8 cellular contexts compared by ENCODE assay signal in the genomic region with DNA sequence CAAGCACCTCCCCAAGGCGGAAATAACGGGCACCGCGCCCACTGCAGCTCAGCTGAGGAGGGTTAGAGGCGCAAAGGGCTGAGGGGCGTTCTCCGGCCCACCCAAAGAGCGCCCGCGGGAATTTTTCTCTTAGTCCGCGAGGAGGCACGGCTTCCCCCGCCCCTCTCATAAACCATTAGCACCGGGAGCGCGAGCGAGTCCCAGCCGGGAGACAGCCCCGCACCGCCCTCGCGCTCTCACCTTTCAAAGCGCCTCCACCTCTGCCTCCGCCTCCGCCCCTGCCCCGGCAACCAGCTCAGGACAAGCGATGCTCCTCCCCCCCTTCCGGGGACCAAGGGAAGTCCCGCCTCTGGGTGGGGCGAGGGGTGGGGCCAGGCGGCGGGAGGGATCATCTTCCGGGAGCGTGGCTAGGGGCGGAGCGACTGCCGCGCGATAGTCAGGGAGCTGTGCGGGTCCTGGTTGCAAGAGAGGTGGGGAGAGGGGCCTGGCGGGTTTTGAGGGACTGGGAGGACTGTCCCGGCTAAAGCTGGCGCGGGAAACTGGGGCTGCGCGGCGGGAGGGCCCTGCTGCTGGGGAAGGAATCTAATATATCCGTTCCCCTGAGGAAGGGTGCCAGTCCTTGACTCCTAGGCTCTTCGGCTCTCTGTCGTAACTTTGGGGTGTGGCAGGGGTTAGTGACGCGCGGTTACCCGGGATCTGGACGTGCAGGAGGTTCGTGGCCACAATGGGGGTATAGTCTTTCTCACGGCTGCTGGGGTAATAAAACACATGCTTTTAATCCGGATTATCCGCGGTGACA. TPM values are rescaled to one million over a fixed set of nuclear protein-coding genes. Genes with fewer than 3 reads are reported as not detected.
DNase-seq lines count a peak whose midpoint lies in the region; ATAC-seq, FAIRE-seq and TF ChIP-seq lines count a peak whose summit lies in the region.

Gene CCDC82, minus strand, starts transcription at position 309 of the 799 bp plus-strand sequence. CDS start 5,165 bp downstream, outside the sequence.
Gene JRKL, plus strand, starts transcription at position 410 of the 799 bp plus-strand sequence. CDS start 637 bp downstream, outside the sequence.

- H2BK120ac ChIP-seq in H1 (replicated peaks; ENCODE audit: low read depth, low read length), result no peak within 1 kb of the TSS

- no peak within 1 kb of the TSS for H3K23ac ChIP-seq in H1 (ENCODE audit: insufficient read length)

- TF ChIP-seq POLR2A in H1 (IDR thresholded peaks at IDR 0.05; ENCODE audit: control extremely low read depth in 1 of 2, low read depth in 2 of 2, low read length in 2 of 2), result peak in 1 of 2 experiments; percentile 78; a peak in 2 of 3 replicates

- 4% methylated on average over 31 of the region's 61 CpGs; no CpG with 5 or more reads in 1 of the 2 experiments for WGBS in H1 (ENCODE audit: extremely low coverage in 1 of 2, insufficient coverage in 1 of 2, insufficient read length in 1 of 2, insufficient replicate concordance in 2 of 2, low coverage in 1 of 2, low lambda C conversion rate in 2 of 2, missing lambda C conversion rate in 1 of 2), 2 experiments

- TF ChIP-seq RAD21 in H1 (IDR thresholded peaks at IDR 0.05 in 1 of 2, conservative IDR thresholded peaks at IDR 0.05 in 1 of 2; ENCODE audit: low read depth in 2 of 2, low read length in 2 of 2), result no peak; a peak in 1 of 4 replicates

- no peak within 1 kb of the TSS for H3K14ac ChIP-seq in H1 (ENCODE audit: insufficient read length)

- no peak within 1 kb of the TSS for H3K4ac ChIP-seq in H1 (replicated peaks; ENCODE audit: insufficient read length, low read depth, low read length)

- H2BK20ac ChIP-seq in H1 (ENCODE audit: low read length), result no peak within 1 kb of the TSS

- H3K18ac ChIP-seq in H1 (ENCODE audit: extremely low read depth, low read length), result peak within 1 kb of the TSS; percentile 80

- peak within 1 kb of the TSS; percentile 95 for H4K5ac ChIP-seq in H1 (ENCODE audit: insufficient read length, low read depth, low read length)

- peak within 1 kb of the TSS; percentile 19 for H3K56ac ChIP-seq in H1 (replicated peaks; ENCODE audit: insufficient read length, low read depth, low read length)

- no peaks in the 10 kb centered on the region; a peak in 2 of 4 replicates for H3K9me3 ChIP-seq in H1 (ENCODE audit: insufficient read depth in 2 of 2, low read depth in 1 of 2, low read length in 1 of 2)

- no peak for TF ChIP-seq CTCF in H1 (IDR thresholded peaks at IDR 0.05; ENCODE audit: control extremely low read depth in 1 of 3, insufficient read depth in 1 of 3, low read depth in 1 of 3, low read length in 3 of 3)

- H3K79me2 ChIP-seq in H1 (ENCODE audit: control insufficient read depth in 1 of 2, insufficient read depth in 2 of 2, low read length in 2 of 2), result peaks cover 0 to 19% of the 10 kb centered on the region in 2 experiments; a peak in 2 of 4 replicates

- no peak for TF ChIP-seq EP300 in H1 (IDR thresholded peaks at IDR 0.05; ENCODE audit: borderline replicate concordance in 1 of 2, low read depth in 2 of 2, low read length in 2 of 2)

- CTCF ChIA-PET in H1 (lab: Charles Lee; ENCODE audit: partially characterized antibody), result interaction anchor here (0.8 to 2.1 kb wide), 4 partner anchors 47 to 554 kb away, joined by 3 to 9 read pairs (median 4); partner anchors contain the start of gene MAML2

- H2AK5ac ChIP-seq in H1 (ENCODE audit: low read depth, low read length), result no peak within 1 kb of the TSS

- peak within 1 kb of the TSS; percentile 89 for H3K27ac ChIP-seq in H1 (ENCODE audit: low read depth, low read length)

- H3K4me3 ChIP-seq in H1 (ENCODE audit: extremely low read depth in 1 of 4, insufficient read depth in 2 of 4, low read depth in 3 of 4, low read length in 4 of 4), result peak within 1 kb of the TSS; percentile 69 to 93 (median 78)

- peaks cover 0 to 2% (median under 1%) of the 10 kb centered on the region in 4 experiments; a peak in 2 of 7 replicates for H3K4me1 ChIP-seq in H1 (replicated peaks in 1 of 4; ENCODE audit: control insufficient read depth in 3 of 4, insufficient read depth in 4 of 4, low read length in 3 of 4)

- DNase-seq in COLO829 (ENCODE audit: low spot score) (peak; percentile 95), HT-29 (ENCODE audit: low spot score) (peak; percentile 99), H1 (ENCODE audit: low read depth in 1 of 2, low spot score in 2 of 2) (peak; percentile 91 to 98), mesenteric fat pad (ENCODE audit: low spot score) (peak; percentile 98)
- DNase-seq in NK-92 treated with Interleukin-12 subunit alpha and Interleukin-12 subunit beta, amount 100 ng/mL, for 24 hours (lab: John Stamatoyannopoulos, UW), result peak; percentile 94
- DNase-seq in activated CD8-positive, alpha-beta memory T cell treated with anti-CD3 and anti-CD28 coated beads for 4 hours (ENCODE audit: low read depth in 2 of 2), result peak; percentile 96 to 97
- DNase-seq in stimulated activated CD8-positive, alpha-beta memory T cell treated with anti-CD3 and anti-CD28 coated beads, Interleukin-15, amount 100 ng/mL, for 1 hour (ENCODE audit: low read depth), result peak; percentile 97

- no peaks in the 10 kb centered on the region; the same call in 1 of the 2 replicates for H3K79me1 ChIP-seq in H1 (ENCODE audit: low read depth, low read length)

- ATAC-seq in GM21360 (IDR thresholded peaks at IDR 0.05; ENCODE audit: unreplicated experiment), result peak; percentile 92

- 0 out of 2 replicates have a peak within 1 kb of the TSS, but pooled peaks have one; percentile 18 for H2BK12ac ChIP-seq in H1 (ENCODE audit: low read depth, low read length)

- peak within 1 kb of the TSS; percentile 92; the same call in 1 of the 2 replicates for H4K8ac ChIP-seq in H1 (ENCODE audit: extremely low read depth, insufficient read depth, low read length)

- POLR2A ChIA-PET in H1 (lab: Charles Lee; ENCODE audit: partially characterized antibody), result interaction anchor here (0.6 to 1.9 kb wide), 10 partner anchors 18 to 600 kb away, joined by 3 to 9 read pairs (median 4); partner anchors contain the start of genes CEP57, FAM76B and MAML2

- H3K9ac ChIP-seq in H1 (replicated peaks in 1 of 4; ENCODE audit: extremely low read depth in 1 of 4, low read depth in 3 of 4, low read length in 3 of 4), result peak within 1 kb of the TSS; percentile 70 to 86 (median 82)

- peak within 1 kb of the TSS; percentile 52 for H4K91ac ChIP-seq in H1 (replicated peaks; ENCODE audit: insufficient read length, low read length)

- H2BK5ac ChIP-seq in H1 (ENCODE audit: low read depth, low read length), result peak within 1 kb of the TSS; percentile 75

- FAIRE-seq in H1 (lab: Jason Lieb, UNC), result no peak

- H3K27me3 ChIP-seq in H1 (replicated peaks in 1 of 4; ENCODE audit: control insufficient read depth in 3 of 4, extremely low read depth in 1 of 4, insufficient read depth in 3 of 4, low read length in 3 of 4), result no peaks in the 10 kb centered on the region

- H2AFZ ChIP-seq in H1 (ENCODE audit: low read length), result peak within 1 kb of the TSS; percentile 65

- H4K20me1 ChIP-seq in H1 (replicated peaks in 1 of 2; ENCODE audit: control insufficient read depth in 1 of 2, insufficient read depth in 2 of 2, low read length in 2 of 2), result no peaks in the 10 kb centered on the region

- H3K36me3 ChIP-seq in H1 (ENCODE audit: control insufficient read depth in 2 of 4, insufficient read depth in 4 of 4, low read length in 3 of 4), result no peaks in the 10 kb centered on the region; a peak in 2 of 8 replicates

- peaks cover 5% of the 10 kb centered on the region for H3K23me2 ChIP-seq in H1 (ENCODE audit: low read depth, low read length)

- no peak within 1 kb of the TSS for H2BK15ac ChIP-seq in H1 (ENCODE audit: low read length)

- H3K4me2 ChIP-seq in H1 (ENCODE audit: insufficient read depth in 1 of 2, low read depth in 2 of 2, low read length in 2 of 2), result peak within 1 kb of the TSS; percentile 78 to 96

TF ChIP-seq in H1, 55 proteins besides CTCF, POLR2A, EP300 and RAD21 (continues in another document):
- peak; percentile 92 for TF ChIP-seq ASH2L (IDR thresholded peaks at IDR 0.05; ENCODE audit: low read length)
- peak; percentile 35 to 36; a peak in 2 of 4 replicates for TF ChIP-seq SIN3A (conservative IDR thresholded peaks at IDR 0.05 in 1 of 2, IDR thresholded peaks at IDR 0.05 in 1 of 2; ENCODE audit: low read depth in 1 of 2, low read length in 2 of 2)
- TF ChIP-seq RBBP5 (IDR thresholded peaks at IDR 0.05; ENCODE audit: borderline replicate concordance, low read depth, low read length), result peak; percentile 83; the same call in 1 of the 2 replicates
- no peak; the same call in 1 of the 2 replicates for TF ChIP-seq GABPA (IDR thresholded peaks at IDR 0.05; ENCODE audit: borderline replicate concordance, insufficient read depth, low read length)
- TF ChIP-seq, protein P1, sequence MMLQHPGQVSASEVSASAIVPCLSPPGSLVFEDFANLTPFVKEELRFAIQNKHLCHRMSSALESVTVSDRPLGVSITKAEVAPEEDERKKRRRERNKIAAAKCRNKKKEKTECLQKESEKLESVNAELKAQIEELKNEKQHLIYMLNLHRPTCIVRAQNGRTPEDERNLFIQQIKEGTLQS (IDR thresholded peaks at IDR 0.05; ENCODE audit: insufficient read depth, low read depth, low read length), result no peak
- TF ChIP-seq TEAD4 (IDR thresholded peaks at IDR 0.05; ENCODE audit: low read depth, low read length), result no peak
- peak; percentile 43 for TF ChIP-seq TBP (IDR thresholded peaks at IDR 0.05; ENCODE audit: low read depth, low read length)

RNA-seq across cellular contexts. Expression of gene CCDC82, which starts in this region (rescaled TPM):
- total RNA-seq in HT-29 (2014; rRNA removed; shearing (Covaris generic)), result 7.6 and 9.5 TPM in 2 replicates
- total RNA-seq in H1 (2021; fragmentation: NEBNext Ultra II Directional; extraction: Animal tissue kit (Norgen Biotek cat#: 25700)), result 15.2 and 17.0 TPM in 2 replicates
- polyA plus RNA-seq in H1 (2011; rRNA removed), result 3.5 and 6.0 TPM in 2 replicates
- 9.3 TPM for polyA plus RNA-seq in H1 (2011; cell fraction: cytosol; rRNA removed)
- polyA plus RNA-seq in H1 (2011; cell fraction: nucleus; rRNA removed), result 7.4 TPM
- polyA plus RNA-seq in H1 (2012, experiment 1 of 2), result 6.4 to 19.0 TPM (median 7.6 TPM) in 4 replicates
- polyA plus RNA-seq in H1 (2012, experiment 2 of 2), result 1.2 TPM
- 22.0 TPM for polyA plus RNA-seq in H1 (2013, experiment 1 of 2)
- 21.7 TPM for polyA plus RNA-seq in H1 (2013, experiment 2 of 2)
- polyA minus RNA-seq in H1 (2011; rRNA and poly(A)+ RNA removed), result 5.3 and 6.2 TPM in 2 replicates
- 5.0 TPM for polyA minus RNA-seq in H1 (2011; cell fraction: cytosol; rRNA and poly(A)+ RNA removed)
- polyA minus RNA-seq in H1 (2011; cell fraction: nucleus; rRNA and poly(A)+ RNA removed), result 23.7 TPM
- 29.0 TPM for total RNA-seq in mesenteric fat pad

RNA-seq across cellular contexts. Expression of gene JRKL, which starts in this region (rescaled TPM):
- total RNA-seq in HT-29 (2014; rRNA removed; shearing (Covaris generic)), result 4.5 and 5.1 TPM in 2 replicates
- 4.9 and 5.4 TPM in 2 replicates for total RNA-seq in H1 (2021; fragmentation: NEBNext Ultra II Directional; extraction: Animal tissue kit (Norgen Biotek cat#: 25700))
- polyA plus RNA-seq in H1 (2011; rRNA removed), result 0.71 and 1.4 TPM in 2 replicates
- polyA plus RNA-seq in H1 (2011; cell fraction: cytosol; rRNA removed), result 3.1 TPM
- polyA plus RNA-seq in H1 (2011; cell fraction: nucleus; rRNA removed), result 0.66 TPM
- polyA plus RNA-seq in H1 (2012, experiment 1 of 2), result 2.9 to 6.1 TPM (median 3.6 TPM) in 4 replicates
- 0.43 TPM for polyA plus RNA-seq in H1 (2012, experiment 2 of 2)
- polyA plus RNA-seq in H1 (2013, experiment 1 of 2), result 4.5 TPM
- 4.0 TPM for polyA plus RNA-seq in H1 (2013, experiment 2 of 2)
- polyA minus RNA-seq in H1 (2011; rRNA and poly(A)+ RNA removed), result 1.3 and 1.7 TPM in 2 replicates
- polyA minus RNA-seq in H1 (2011; cell fraction: cytosol; rRNA and poly(A)+ RNA removed), result 1.5 TPM
- 3.1 TPM for polyA minus RNA-seq in H1 (2011; cell fraction: nucleus; rRNA and poly(A)+ RNA removed)
- 7.5 TPM for total RNA-seq in mesenteric fat pad

Comparison
In these comparisons a context has a peak if more than half of its experiments do, and no peak if none do; other contexts are left out.
1. Peak in every context shown above with its lines: DNase-seq, ATAC-seq, H3K4me3 ChIP-seq and H3K27ac ChIP-seq.